In the genomic region with DNA sequence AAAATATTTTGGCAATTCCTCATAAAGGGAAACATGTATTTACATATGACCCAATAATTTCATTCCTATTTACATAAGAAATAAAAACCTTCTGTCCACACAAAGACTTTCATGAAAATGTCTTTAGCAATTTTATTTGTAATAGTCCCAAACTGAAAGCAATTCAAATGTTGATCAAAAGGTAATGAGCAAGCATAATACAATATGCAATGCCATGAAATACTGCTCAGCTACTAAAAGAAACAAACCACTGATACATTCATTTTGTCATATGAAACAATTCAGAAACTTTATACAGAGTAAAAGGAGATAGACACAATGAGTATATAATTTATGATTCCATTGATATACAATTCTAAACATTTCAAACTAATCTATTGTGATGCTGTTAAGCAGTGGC, we compare ENCODE assay signal across 28 cellular contexts.
"Had no signal": no experiment of that assay in that cellular context is flagged by ENCODE, and none has a peak within 500 bp of the region (broad histone marks: within the 10 kb centered on the region; RNA-seq: fewer than 3 reads in every experiment).

No MANE protein-coding gene starts in this region.

- H3K27ac ChIP-seq: adrenal gland, breast epithelium, cardiac muscle cell, coronary artery, foreskin keratinocyte, gastrocnemius medialis, heart left ventricle had no signal

- H3K4me1 ChIP-seq: adrenal gland, breast epithelium, foreskin keratinocyte, gastrocnemius medialis had no signal

- DNase-seq: activated B cell treated with CpG ODN at 0.5 μM for 24 hours; activated CD4-positive, alpha-beta T cell treated with anti-CD3 and anti-CD28 coated beads for 48 hours; activated CD4-positive, alpha-beta T cell treated with anti-CD3 and anti-CD28 coated beads, Interleukin-2, amount 50 U/mL, for 1 hour; activated CD4-positive, alpha-beta T cell treated with anti-CD3 and anti-CD28 coated beads, Interleukin-2, amount 50 U/mL, for 48 hours; activated CD8-positive, alpha-beta memory T cell treated with anti-CD3 and anti-CD28 coated beads for 24 hours; activated CD8-positive, alpha-beta T cell treated with anti-CD3 and anti-CD28 coated beads for 36 hours; activated effector memory CD4-positive, alpha-beta T cell treated with Interleukin-2 at 50 U/mL for 16 hours; activated gamma-delta T cell treated with Interleukin-2 at 50 U/mL for 16 hours; activated naive CD4-positive, alpha-beta T cell treated with anti-CD3 and anti-CD28 coated beads, Interleukin-2, amount 50 U/mL, for 16 hours; activated naive CD4-positive, alpha-beta T cell treated with Interleukin-2 at 50 U/mL for 16 hours; activated T-cell treated with anti-CD3 and anti-CD28 coated beads, Interleukin-2, amount 50 U/mL, for 4 hours; adrenal gland; dorsolateral prefrontal cortex; effector memory CD4-positive, alpha-beta T cell; endodermal cell; foreskin keratinocyte; gastrocnemius medialis; glutamatergic neuron; heart left ventricle; hypothalamus; T-helper 2 cell had no signal

- H3K27me3 ChIP-seq: adrenal gland, ascending aorta, breast epithelium, cardiac muscle cell, dorsolateral prefrontal cortex, foreskin keratinocyte, gastrocnemius medialis, heart left ventricle had no signal

- H3K9me3 ChIP-seq: adrenal gland, ascending aorta, breast epithelium, gastrocnemius medialis, heart left ventricle had no signal

- H3K36me3 ChIP-seq: adrenal gland, ascending aorta, breast epithelium, cardiac muscle cell, gastrocnemius medialis, heart left ventricle had no signal

- ATAC-seq: activated CD4-positive, CD25-positive, alpha-beta regulatory T cell treated with anti-CD3 and anti-CD28 coated beads, Interleukin-2, amount 50 U/mL, for 24 hours; activated CD8-positive, alpha-beta T cell treated with anti-CD3 and anti-CD28 coated beads for 36 hours; activated T-cell treated with anti-CD3 and anti-CD28 coated beads, Interleukin-2, amount 50 U/mL, for 4 hours; activated T-helper 17 cell treated with anti-CD3 and anti-CD28 coated beads, Interleukin-2, amount 50 U/mL, for 72 hours; esophagus mucosa; foreskin keratinocyte; gastrocnemius medialis; heart left ventricle had no signal

- H3K4me3 ChIP-seq: adrenal gland, ascending aorta, breast epithelium, cardiac muscle cell, coronary artery, dorsolateral prefrontal cortex, gastrocnemius medialis, heart left ventricle had no signal
